23 cellular contexts compared by ENCODE assay signal in the genomic region with DNA sequence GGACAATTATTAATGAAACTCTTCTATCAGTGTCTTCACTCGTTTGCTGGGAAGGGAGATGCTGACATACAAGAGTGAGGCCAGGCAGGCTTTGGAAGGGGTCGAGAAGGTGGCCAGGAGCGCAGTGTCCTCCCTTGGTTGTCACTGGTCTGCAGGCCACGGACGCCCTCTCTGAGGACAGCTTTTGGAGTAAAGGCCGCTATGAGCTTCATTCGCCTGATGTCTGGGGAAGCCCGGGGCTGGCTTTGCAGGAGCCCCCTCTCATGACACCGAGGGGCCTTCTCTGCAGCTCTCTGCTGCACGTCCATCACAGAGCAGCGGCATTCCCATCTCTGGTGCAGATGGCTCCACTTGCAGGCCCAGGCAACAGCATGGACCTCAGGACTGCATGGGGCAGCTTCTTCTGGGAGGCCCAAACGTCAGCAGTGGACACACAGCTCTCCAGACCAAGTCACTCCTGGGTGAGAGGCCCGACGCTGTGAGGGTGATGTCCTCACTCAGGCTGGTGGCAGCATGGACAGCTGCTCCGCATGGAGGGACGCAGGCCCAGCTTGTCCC.
"Had no signal": no experiment of that assay in that cellular context is flagged by ENCODE, and none has a peak within 500 bp of the region (broad histone marks: within the 10 kb centered on the region; RNA-seq: fewer than 3 reads in every experiment).

No MANE protein-coding gene starts in this region.

- ATAC-seq: left lung; naive thymus-derived CD4-positive, alpha-beta T cell; sciatic nerve; stimulated activated naive B cell treated with anti-CD40 and anti-IgM and Interleukin-4, amounts not matched to agents 10 μg/mL and 1 μg/mL and 100 μg/mL, for 72 hours had no signal

- H3K27ac ChIP-seq: esophagus squamous epithelium, left lung, pancreas, right atrium auricular region, thoracic aorta, upper lobe of left lung had no signal

- H3K27me3 ChIP-seq: right atrium auricular region, upper lobe of left lung had no signal

- H3K36me3 ChIP-seq: esophagus squamous epithelium, left lung, pancreas, right atrium auricular region, thoracic aorta, tibial nerve, upper lobe of left lung had no signal

- H3K36me3 Mint-ChIP-seq: mesothelial cell of epicardium had no signal

- DNase-seq: caudate nucleus; dermis blood vessel endothelial cell; effector memory CD4-positive, alpha-beta T cell; erythroblast; esophagus squamous epithelium; foreskin melanocyte; kidney; left lung; mesenchymal stem cell; naive thymus-derived CD4-positive, alpha-beta T cell; occipital lobe; pancreas; stimulated activated CD4-positive, alpha-beta T cell treated with anti-CD3 and anti-CD28 coated beads, Interleukin-2, amount 100 ng/mL, for 24 hours; stimulated activated CD4-positive, alpha-beta T cell treated with anti-CD3 and anti-CD28 coated beads, Interleukin-4, amount 100 ng/mL, for 24 hours; stimulated activated naive B cell treated with anti-CD40 and anti-IgM and Interleukin-4, amounts not matched to agents 10 μg/mL and 1 μg/mL and 100 μg/mL, for 72 hours; upper lobe of left lung had no signal

- H3K4me3 ChIP-seq: esophagus squamous epithelium, left lung, pancreas, right atrium auricular region, thoracic aorta, tibial nerve, upper lobe of left lung had no signal

- H3K9me3 Mint-ChIP-seq: nephron; stimulated activated naive CD8-positive, alpha-beta T cell treated with anti-CD3 and anti-CD28 coated beads, Interleukin-15, Interleukin-2, amounts not matched to agents 100 ng/mL and 50 ng/mL, for 24 hours had no signal

- H3K9me3 ChIP-seq: esophagus squamous epithelium, left lung, right atrium auricular region, thoracic aorta, upper lobe of left lung had no signal

- H3K27ac Mint-ChIP-seq: mesothelial cell of epicardium; naive thymus-derived CD4-positive, alpha-beta T cell; stimulated activated naive B cell treated with anti-CD40 and anti-IgM and Interleukin-4, amounts not matched to agents 10 μg/mL and 1 μg/mL and 100 μg/mL, for 72 hours; stimulated activated naive CD8-positive, alpha-beta T cell treated with anti-CD3 and anti-CD28 coated beads, Interleukin-15, Interleukin-2, amounts not matched to agents 100 ng/mL and 50 ng/mL, for 24 hours had no signal

- H3K4me1 ChIP-seq: esophagus squamous epithelium, left lung, pancreas, right atrium auricular region, tibial nerve, upper lobe of left lung had no signal

- H3K4me3 Mint-ChIP-seq: mesothelial cell of epicardium; naive thymus-derived CD4-positive, alpha-beta T cell; nephron; stimulated activated naive B cell treated with anti-CD40 and anti-IgM and Interleukin-4, amounts not matched to agents 10 μg/mL and 1 μg/mL and 100 μg/mL, for 72 hours; stimulated activated naive CD8-positive, alpha-beta T cell treated with anti-CD3 and anti-CD28 coated beads, Interleukin-15, Interleukin-2, amounts not matched to agents 100 ng/mL and 50 ng/mL, for 24 hours had no signal
